In genomic region chr5:75367401-75367800, GRCh38 we compare ENCODE assay signal across 15 cellular contexts. TPM values are rescaled to one million over a fixed set of nuclear protein-coding genes. Genes with fewer than 3 reads are reported as not detected.
DNase-seq lines count a peak whose midpoint lies in the region; ATAC-seq and TF ChIP-seq lines count a peak whose summit lies in the region.
"Had no signal": no experiment of that assay in that cellular context is flagged by ENCODE, and none has a peak within 500 bp of the region (broad histone marks: within the 10 kb centered on the region; RNA-seq: fewer than 3 reads in every experiment).

No MANE protein-coding gene starts in this region.

- no peak for TF ChIP-seq CTCF in SK-N-SH (IDR thresholded peaks at IDR 0.05)
- TF ChIP-seq CTCF in astrocyte of the spinal cord (IDR thresholded peaks at IDR 0.05; ENCODE audit: low read depth, low read length): no peak
- TF ChIP-seq CTCF in smooth muscle cell (IDR thresholded peaks at IDR 0.05; ENCODE audit: borderline replicate concordance, insufficient read depth, poor library complexity, severe bottlenecking): no peak
- no peak for TF ChIP-seq CTCF in A673 (conservative IDR thresholded peaks at IDR 0.05; ENCODE audit: low read depth, low read length)

- peak overlapping the region in 1 of 2 experiments; percentile 22; a peak in 2 of 4 replicates for H3K27ac ChIP-seq in SK-N-SH (ENCODE audit: low read depth in 2 of 2, low read length in 1 of 2)
- H3K27ac ChIP-seq in smooth muscle cell (ENCODE audit: low read depth): no peak overlapping the region
- H3K27ac ChIP-seq in A673 (ENCODE audit: low read depth, low read length, poor library complexity, severe bottlenecking): no peak overlapping the region
- H3K27ac ChIP-seq: 22Rv1, esophagus squamous epithelium, SJCRH30 had no signal

- H3K79me2 ChIP-seq in SK-N-SH (ENCODE audit: insufficient read depth): no peaks in the 10 kb centered on the region
- no peaks in the 10 kb centered on the region for H3K79me2 ChIP-seq in smooth muscle cell (ENCODE audit: low read depth)

- H3K36me3 ChIP-seq in SK-N-SH (replicated peaks in 1 of 2; ENCODE audit: control insufficient read depth in 1 of 2, insufficient read depth in 2 of 2, low read length in 1 of 2) (peaks cover 0 to 8% of the 10 kb centered on the region in 2 experiments), smooth muscle cell (ENCODE audit: low read depth) (no peaks in the 10 kb centered on the region), A673 (ENCODE audit: insufficient read depth, low read length, poor library complexity, severe bottlenecking) (peaks cover 7% of the 10 kb centered on the region)

- H2AFZ ChIP-seq in SK-N-SH (ENCODE audit: low read depth): no peak overlapping the region
- no peak overlapping the region for H2AFZ ChIP-seq in smooth muscle cell (ENCODE audit: low read depth)

- peak; percentile 26; the same call in 1 of the 3 replicates for ATAC-seq in SK-N-SH treated with all-trans-retinoic acid at 6 μM for 48 hours
- ATAC-seq in HG02852 (IDR thresholded peaks at IDR 0.05; ENCODE audit: unreplicated experiment): peak; percentile 2
- ATAC-seq: left lobe of liver had no signal

- H3K4me3 ChIP-seq in SK-N-SH (ENCODE audit: low read depth in 2 of 2, low read length in 1 of 2): no peak overlapping the region
- H3K4me3 ChIP-seq in astrocyte of the spinal cord (ENCODE audit: low read depth, low read length): no peak overlapping the region
- H3K4me3 ChIP-seq in smooth muscle cell: no peak overlapping the region
- no peak overlapping the region for H3K4me3 ChIP-seq in A673 (ENCODE audit: low read depth, low read length, poor library complexity, severe bottlenecking)
- H3K4me3 ChIP-seq: esophagus squamous epithelium, SJCRH30 had no signal

- H3K9ac ChIP-seq in SK-N-SH (no peak overlapping the region), smooth muscle cell (ENCODE audit: low read depth) (no peak overlapping the region)

- no peak for DNase-seq in SK-N-SH
- DNase-seq in astrocyte of the spinal cord (ENCODE audit: low read depth, low spot score): peak; percentile 57
- peak; percentile 78 for DNase-seq in renal cortical epithelial cell (ENCODE audit: low read depth)
- no peak for DNase-seq in smooth muscle cell (lab: John Stamatoyannopoulos, UW; ENCODE audit: unreplicated experiment)
- no peak for DNase-seq in A673 (ENCODE audit: low spot score)
- no peak for DNase-seq in NCI-H1436 (lab: John Stamatoyannopoulos, UW)
- DNase-seq: activated CD4-positive, alpha-beta memory T cell treated with anti-CD3 and anti-CD28 coated beads for 36 hours; esophagus squamous epithelium; GOT3; NCI-H1417; SJCRH30 had no signal

- H4K20me1 ChIP-seq in SK-N-SH (ENCODE audit: insufficient read depth): no peaks in the 10 kb centered on the region
- H4K20me1 ChIP-seq in smooth muscle cell (ENCODE audit: low read depth): peaks cover 6% of the 10 kb centered on the region

- no peak for TF ChIP-seq EP300 in SK-N-SH (IDR thresholded peaks at IDR 0.05; ENCODE audit: borderline replicate concordance in 1 of 2, low read depth in 1 of 2, low read length in 1 of 2)

- no peaks in the 10 kb centered on the region for H3K9me3 ChIP-seq in SK-N-SH
- no peaks in the 10 kb centered on the region for H3K9me3 ChIP-seq in smooth muscle cell (replicated peaks; ENCODE audit: low read depth)
- no peaks in the 10 kb centered on the region for H3K9me3 ChIP-seq in A673 (ENCODE audit: low read depth, low read length, poor library complexity, severe bottlenecking)
- H3K9me3 ChIP-seq: esophagus squamous epithelium, SJCRH30 had no signal

- POLR2A ChIA-PET in SK-N-SH (lab: Yijun Ruan, JAX) (no interaction called here), A673 (lab: Charles Lee; ENCODE audit: low non-redundant PET) (no interaction called here)

- CTCF ChIA-PET in SK-N-SH (lab: Yijun Ruan, JAX): no interaction called here
- CTCF ChIA-PET in A673 (lab: Charles Lee): no interaction called here

- in situ Hi-C loops in astrocyte of the spinal cord (cut with HindIII; ENCODE audit: low sequenced_read_pairs): no loop called here

- BruUV-seq in A673 (replicated peaks; lab: Mats Ljungman, UMichigan): no TSS peak

- intact Hi-C loops in A673 (cut with micrococcal nuclease; ENCODE audit: unreplicated experiment): loop anchor here (10.0 kb wide), 1 partner anchor 317 kb away; no protein-coding TSS in a partner anchor

- H3K4me2 ChIP-seq in SK-N-SH (no peak overlapping the region), smooth muscle cell (no peak overlapping the region)

- H3F3A ChIP-seq in SK-N-SH (replicated peaks; ENCODE audit: insufficient read depth) (no peaks in the 10 kb centered on the region), smooth muscle cell (ENCODE audit: low read depth) (peaks cover 28% of the 10 kb centered on the region)

- no peak for TF ChIP-seq RAD21 in SK-N-SH (IDR thresholded peaks at IDR 0.05; ENCODE audit: low read length)

- no peaks in the 10 kb centered on the region for H3K9me2 ChIP-seq in SK-N-SH

- H3K27me3 ChIP-seq in SK-N-SH (ENCODE audit: insufficient read depth) (no peaks in the 10 kb centered on the region), smooth muscle cell (ENCODE audit: low read depth) (no peaks in the 10 kb centered on the region), A673 (replicated peaks; ENCODE audit: insufficient read depth, low read depth, low read length, poor library complexity) (no peaks in the 10 kb centered on the region)
- H3K27me3 ChIP-seq: esophagus squamous epithelium, SJCRH30 had no signal

- peaks cover 0 to 7% of the 10 kb centered on the region in 2 experiments; a peak in 1 of 4 replicates for H3K4me1 ChIP-seq in SK-N-SH (ENCODE audit: control insufficient read depth in 1 of 2, insufficient read depth in 2 of 2, low read depth in 1 of 2, low read length in 1 of 2)
- no peaks in the 10 kb centered on the region for H3K4me1 ChIP-seq in smooth muscle cell (ENCODE audit: low read depth)
- no peaks in the 10 kb centered on the region for H3K4me1 ChIP-seq in A673 (ENCODE audit: insufficient read depth, low read length, poor library complexity, severe bottlenecking)
- H3K4me1 ChIP-seq: SJCRH30 had no signal

TF ChIP-seq in SK-N-SH treated with all-trans-retinoic acid at 6 μM for 48 hours, 23 proteins besides CTCF, POLR2A, EP300 and RAD21 (continues in another document):
- no peak for TF ChIP-seq ISL1 (CRISPR knock-in tag; IDR thresholded peaks at IDR 0.05)
- no peak for TF ChIP-seq SNAI2 (CRISPR knock-in tag; IDR thresholded peaks at IDR 0.05)
- no peak for TF ChIP-seq ZNF8 (CRISPR knock-in tag; IDR thresholded peaks at IDR 0.05)
- no peak for TF ChIP-seq CSRNP3 (CRISPR knock-in tag; IDR thresholded peaks at IDR 0.05)
- TF ChIP-seq TCF4 (CRISPR knock-in tag; IDR thresholded peaks at IDR 0.05; ENCODE audit: borderline replicate concordance): no peak
- no peak for TF ChIP-seq BACH2 (CRISPR knock-in tag; IDR thresholded peaks at IDR 0.05; ENCODE audit: borderline replicate concordance)
- TF ChIP-seq TOX (CRISPR knock-in tag; IDR thresholded peaks at IDR 0.05; ENCODE audit: borderline replicate concordance): no peak
- no peak for TF ChIP-seq ZNF70 (CRISPR knock-in tag; IDR thresholded peaks at IDR 0.05)
- no peak for TF ChIP-seq ZFP30 (CRISPR knock-in tag; IDR thresholded peaks at IDR 0.05)

TF ChIP-seq in SK-N-SH, 30 proteins besides CTCF, POLR2A, EP300 and RAD21 (continues in another document):
- TF ChIP-seq CHD2 (IDR thresholded peaks at IDR 0.05; ENCODE audit: low read length, partially characterized antibody) (no peak), SMC3 (IDR thresholded peaks at IDR 0.05; ENCODE audit: low read depth, low read length) (no peak), NRF1 (IDR thresholded peaks at IDR 0.05; ENCODE audit: low read depth, low read length) (no peak), MEF2A (IDR thresholded peaks at IDR 0.05; ENCODE audit: borderline replicate concordance, low read depth) (no peak), POLR2AphosphoS5 (IDR thresholded peaks at IDR 0.05; ENCODE audit: low read depth, low read length) (no peak), JUND (IDR thresholded peaks at IDR 0.05) (no peak), SIN3A (IDR thresholded peaks at IDR 0.05; ENCODE audit: borderline replicate concordance, low read depth, low read length) (no peak), TAF1 (IDR thresholded peaks at IDR 0.05; ENCODE audit: borderline replicate concordance, low read depth, low read length) (no peak), NFIC (IDR thresholded peaks at IDR 0.05; ENCODE audit: borderline replicate concordance) (no peak), YY1 (IDR thresholded peaks at IDR 0.05; ENCODE audit: low read depth) (no peak), TCF12 (IDR thresholded peaks at IDR 0.05) (no peak), IRF3 (IDR thresholded peaks at IDR 0.05; ENCODE audit: low read depth, low read length) (no peak), MXI1 (IDR thresholded peaks at IDR 0.05; ENCODE audit: low read depth, low read length) (no peak), GATA2 (CRISPR knock-in tag; IDR thresholded peaks at IDR 0.05) (no peak)

RNA-seq across cellular contexts. Expression of gene HMGCR, which starts 30.4 kb away (rescaled TPM):
- polyA plus RNA-seq in SK-N-SH (2012; rRNA removed) (8.2 and 11.0 TPM in 2 replicates), smooth muscle cell (43.6 and 72.3 TPM in 2 replicates)
- 11.1 and 11.2 TPM in 2 replicates for polyA plus RNA-seq in SK-N-SH (2012; cell fraction: cytosol; rRNA removed)
- polyA plus RNA-seq in SK-N-SH (2012; cell fraction: nucleus; rRNA removed): 9.2 and 25.1 TPM in 2 replicates
- total RNA-seq in renal cortical epithelial cell (166 and 272 TPM in 2 replicates), smooth muscle cell (160 and 185 TPM in 2 replicates), A673 (2021) (127 and 168 TPM in 2 replicates)

Comparison
In these comparisons a context has a peak if more than half of its experiments do, and no peak if none do; other contexts are left out.
1. DNase-seq: peak in astrocyte of the spinal cord (single experiment) and renal cortical epithelial cell (single experiment); none in SK-N-SH (single experiment), smooth muscle cell (single experiment), A673 (single experiment) and NCI-H1436 (single experiment).